1 cellular context compared by ENCODE assay signal in the genomic region with DNA sequence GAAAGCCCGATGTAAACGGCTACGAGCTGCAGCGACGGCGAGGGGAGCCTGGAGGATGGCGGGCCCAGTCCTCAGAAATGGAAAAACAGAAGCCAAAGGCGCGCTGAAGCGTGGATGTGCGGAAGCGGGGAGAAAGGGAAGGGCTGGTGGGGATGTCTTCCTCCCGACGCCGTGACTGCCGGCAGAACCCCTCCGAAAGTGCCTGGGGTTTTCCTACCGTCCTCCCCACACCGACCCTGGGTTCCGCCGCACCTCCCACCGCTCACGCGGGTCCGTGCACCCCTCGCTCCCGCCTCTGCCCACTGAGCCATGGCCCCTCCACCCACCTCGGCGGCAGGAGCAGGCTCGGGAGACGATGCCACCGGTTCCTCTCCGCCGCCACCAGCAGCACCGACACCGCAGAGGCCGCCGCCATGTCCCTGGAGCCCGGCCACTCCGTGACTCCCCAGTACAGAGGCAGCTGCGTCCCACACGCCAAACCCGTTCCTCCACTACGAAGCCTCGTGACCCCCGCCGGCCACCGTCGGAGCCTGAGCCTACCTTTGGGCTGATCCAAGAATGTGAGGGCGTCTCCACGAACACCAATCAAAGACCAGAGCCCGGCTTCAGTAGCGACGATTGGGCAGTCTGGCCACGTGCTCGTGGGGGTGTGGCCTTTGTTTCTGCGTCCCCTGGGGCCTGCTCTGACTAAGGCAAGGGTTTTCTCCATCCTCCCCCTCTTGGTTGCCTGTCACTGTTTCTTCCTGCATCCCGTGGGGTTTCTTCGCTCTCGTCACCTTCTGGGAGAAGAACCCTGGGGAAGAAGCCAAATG.
TF ChIP-seq lines count a peak whose summit lies in the region.

A gene (minus strand): TSS at position 471 of the 812 bp plus-strand sequence. CDS start 56 bp downstream, at position 415.

TF ChIP-seq in HepG2, 621 proteins besides CTCF, POLR2A, EP300 and RAD21 (continued from another document and continues in another):
- TF ChIP-seq NONO (IDR thresholded peaks at IDR 0.05), result no peak
- peak; percentile 87; the same call in 1 of the 2 replicates for TF ChIP-seq NONO (CRISPR knock-in tag; conservative IDR thresholded peaks at IDR 0.05)
- TF ChIP-seq TOE1 (CRISPR knock-in tag; IDR thresholded peaks at IDR 0.05), result no peak
- TF ChIP-seq, protein P1, sequence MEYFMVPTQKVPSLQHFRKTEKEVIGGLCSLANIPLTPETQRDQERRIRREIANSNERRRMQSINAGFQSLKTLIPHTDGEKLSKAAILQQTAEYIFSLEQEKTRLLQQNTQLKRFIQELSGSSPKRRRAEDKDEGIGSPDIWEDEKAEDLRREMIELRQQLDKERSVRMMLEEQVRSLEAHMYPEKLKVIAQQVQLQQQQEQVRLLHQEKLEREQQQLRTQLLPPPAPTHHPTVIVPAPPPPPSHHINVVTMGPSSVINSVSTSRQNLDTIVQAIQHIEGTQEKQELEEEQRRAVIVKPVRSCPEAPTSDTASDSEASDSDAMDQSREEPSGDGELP (IDR thresholded peaks at IDR 0.05; ENCODE audit: borderline replicate concordance, low read depth), result peak; percentile 49; the same call in 1 of the 2 replicates
- TF ChIP-seq, protein P2, sequence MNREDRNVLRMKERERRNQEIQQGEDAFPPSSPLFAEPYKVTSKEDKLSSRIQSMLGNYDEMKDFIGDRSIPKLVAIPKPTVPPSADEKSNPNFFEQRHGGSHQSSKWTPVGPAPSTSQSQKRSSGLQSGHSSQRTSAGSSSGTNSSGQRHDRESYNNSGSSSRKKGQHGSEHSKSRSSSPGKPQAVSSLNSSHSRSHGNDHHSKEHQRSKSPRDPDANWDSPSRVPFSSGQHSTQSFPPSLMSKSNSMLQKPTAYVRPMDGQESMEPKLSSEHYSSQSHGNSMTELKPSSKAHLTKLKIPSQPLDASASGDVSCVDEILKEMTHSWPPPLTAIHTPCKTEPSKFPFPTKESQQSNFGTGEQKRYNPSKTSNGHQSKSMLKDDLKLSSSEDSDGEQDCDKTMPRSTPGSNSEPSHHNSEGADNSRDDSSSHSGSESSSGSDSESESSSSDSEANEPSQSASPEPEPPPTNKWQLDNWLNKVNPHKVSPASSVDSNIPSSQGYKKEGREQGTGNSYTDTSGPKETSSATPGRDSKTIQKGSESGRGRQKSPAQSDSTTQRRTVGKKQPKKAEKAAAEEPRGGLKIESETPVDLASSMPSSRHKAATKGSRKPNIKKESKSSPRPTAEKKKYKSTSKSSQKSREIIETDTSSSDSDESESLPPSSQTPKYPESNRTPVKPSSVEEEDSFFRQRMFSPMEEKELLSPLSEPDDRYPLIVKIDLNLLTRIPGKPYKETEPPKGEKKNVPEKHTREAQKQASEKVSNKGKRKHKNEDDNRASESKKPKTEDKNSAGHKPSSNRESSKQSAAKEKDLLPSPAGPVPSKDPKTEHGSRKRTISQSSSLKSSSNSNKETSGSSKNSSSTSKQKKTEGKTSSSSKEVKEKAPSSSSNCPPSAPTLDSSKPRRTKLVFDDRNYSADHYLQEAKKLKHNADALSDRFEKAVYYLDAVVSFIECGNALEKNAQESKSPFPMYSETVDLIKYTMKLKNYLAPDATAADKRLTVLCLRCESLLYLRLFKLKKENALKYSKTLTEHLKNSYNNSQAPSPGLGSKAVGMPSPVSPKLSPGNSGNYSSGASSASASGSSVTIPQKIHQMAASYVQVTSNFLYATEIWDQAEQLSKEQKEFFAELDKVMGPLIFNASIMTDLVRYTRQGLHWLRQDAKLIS (CRISPR knock-in tag; IDR thresholded peaks at IDR 0.05), result no peak
- no peak for TF ChIP-seq ZNF749 (CRISPR knock-in tag; IDR thresholded peaks at IDR 0.05; ENCODE audit: borderline replicate concordance)
- TF ChIP-seq, protein P3, sequence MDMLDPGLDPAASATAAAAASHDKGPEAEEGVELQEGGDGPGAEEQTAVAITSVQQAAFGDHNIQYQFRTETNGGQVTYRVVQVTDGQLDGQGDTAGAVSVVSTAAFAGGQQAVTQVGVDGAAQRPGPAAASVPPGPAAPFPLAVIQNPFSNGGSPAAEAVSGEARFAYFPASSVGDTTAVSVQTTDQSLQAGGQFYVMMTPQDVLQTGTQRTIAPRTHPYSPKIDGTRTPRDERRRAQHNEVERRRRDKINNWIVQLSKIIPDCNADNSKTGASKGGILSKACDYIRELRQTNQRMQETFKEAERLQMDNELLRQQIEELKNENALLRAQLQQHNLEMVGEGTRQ (IDR thresholded peaks at IDR 0.05; ENCODE audit: low read depth, low read length), result peak; percentile 97
- TF ChIP-seq, protein P3 (CRISPR knock-in tag; IDR thresholded peaks at IDR 0.05; ENCODE audit: borderline replicate concordance), result peak; percentile 98; the same call in 1 of the 2 replicates
- TF ChIP-seq, protein P4, sequence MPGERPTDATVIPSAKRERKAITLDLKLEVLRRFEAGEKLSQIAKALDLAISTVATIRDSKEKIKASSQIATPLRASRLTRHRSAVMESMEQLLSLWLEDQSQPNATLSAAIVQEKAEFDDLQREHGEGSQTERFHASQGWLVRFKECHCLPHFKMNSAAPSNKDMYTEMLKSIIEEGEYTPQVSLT (CRISPR knock-in tag; IDR thresholded peaks at IDR 0.05; ENCODE audit: borderline replicate concordance, low read depth), result no peak
- TF ChIP-seq CHD4 (IDR thresholded peaks at IDR 0.05; ENCODE audit: borderline replicate concordance, low read length), result no peak
- TF ChIP-seq ZNF263 (CRISPR knock-in tag; IDR thresholded peaks at IDR 0.05), result peak; percentile 67
- TF ChIP-seq YY1 (IDR thresholded peaks at IDR 0.05; ENCODE audit: insufficient read depth, insufficient replicate concordance, low read depth, low read length), result peak; percentile 75
- peak; percentile 61 for TF ChIP-seq GATAD2A (CRISPR knock-in tag; IDR thresholded peaks at IDR 0.05)
- TF ChIP-seq, protein P5, sequence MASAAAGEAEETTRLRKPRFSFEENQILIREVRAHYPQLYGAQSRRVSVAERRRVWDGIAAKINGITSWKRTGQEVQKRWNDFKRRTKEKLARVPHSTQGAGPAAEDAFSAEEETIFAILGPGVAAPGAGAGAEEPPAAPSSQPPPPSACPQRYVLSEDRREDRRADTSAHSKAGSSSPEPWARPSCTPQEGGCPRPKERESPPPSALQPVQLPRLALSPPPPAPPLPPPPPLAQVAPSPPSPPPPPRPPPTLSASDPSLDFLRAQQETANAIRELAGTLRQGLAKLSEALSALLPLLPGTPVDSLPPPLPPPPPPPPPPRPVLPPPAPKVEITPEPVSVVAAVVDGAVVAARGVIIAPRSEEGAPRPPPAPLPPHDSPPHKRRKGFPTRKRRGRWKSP (CRISPR knock-in tag; IDR thresholded peaks at IDR 0.05), result peak; percentile 88
- TF ChIP-seq ATF7 (IDR thresholded peaks at IDR 0.05), result no peak
- peak; percentile 72 for TF ChIP-seq ATF7 (CRISPR knock-in tag; IDR thresholded peaks at IDR 0.05)
- peak; percentile 88 for TF ChIP-seq KMT2B (CRISPR knock-in tag; IDR thresholded peaks at IDR 0.05)
- TF ChIP-seq ETV5 (CRISPR knock-in tag; IDR thresholded peaks at IDR 0.05; ENCODE audit: borderline replicate concordance), result no peak; the same call in 1 of the 2 replicates
- TF ChIP-seq ZSCAN29 (CRISPR knock-in tag; conservative IDR thresholded peaks at IDR 0.05), result no peak; the same call in 1 of the 2 replicates
- TF ChIP-seq RFXAP (CRISPR knock-in tag; IDR thresholded peaks at IDR 0.05; ENCODE audit: borderline replicate concordance), result peak; percentile 95
- TF ChIP-seq, protein P6, sequence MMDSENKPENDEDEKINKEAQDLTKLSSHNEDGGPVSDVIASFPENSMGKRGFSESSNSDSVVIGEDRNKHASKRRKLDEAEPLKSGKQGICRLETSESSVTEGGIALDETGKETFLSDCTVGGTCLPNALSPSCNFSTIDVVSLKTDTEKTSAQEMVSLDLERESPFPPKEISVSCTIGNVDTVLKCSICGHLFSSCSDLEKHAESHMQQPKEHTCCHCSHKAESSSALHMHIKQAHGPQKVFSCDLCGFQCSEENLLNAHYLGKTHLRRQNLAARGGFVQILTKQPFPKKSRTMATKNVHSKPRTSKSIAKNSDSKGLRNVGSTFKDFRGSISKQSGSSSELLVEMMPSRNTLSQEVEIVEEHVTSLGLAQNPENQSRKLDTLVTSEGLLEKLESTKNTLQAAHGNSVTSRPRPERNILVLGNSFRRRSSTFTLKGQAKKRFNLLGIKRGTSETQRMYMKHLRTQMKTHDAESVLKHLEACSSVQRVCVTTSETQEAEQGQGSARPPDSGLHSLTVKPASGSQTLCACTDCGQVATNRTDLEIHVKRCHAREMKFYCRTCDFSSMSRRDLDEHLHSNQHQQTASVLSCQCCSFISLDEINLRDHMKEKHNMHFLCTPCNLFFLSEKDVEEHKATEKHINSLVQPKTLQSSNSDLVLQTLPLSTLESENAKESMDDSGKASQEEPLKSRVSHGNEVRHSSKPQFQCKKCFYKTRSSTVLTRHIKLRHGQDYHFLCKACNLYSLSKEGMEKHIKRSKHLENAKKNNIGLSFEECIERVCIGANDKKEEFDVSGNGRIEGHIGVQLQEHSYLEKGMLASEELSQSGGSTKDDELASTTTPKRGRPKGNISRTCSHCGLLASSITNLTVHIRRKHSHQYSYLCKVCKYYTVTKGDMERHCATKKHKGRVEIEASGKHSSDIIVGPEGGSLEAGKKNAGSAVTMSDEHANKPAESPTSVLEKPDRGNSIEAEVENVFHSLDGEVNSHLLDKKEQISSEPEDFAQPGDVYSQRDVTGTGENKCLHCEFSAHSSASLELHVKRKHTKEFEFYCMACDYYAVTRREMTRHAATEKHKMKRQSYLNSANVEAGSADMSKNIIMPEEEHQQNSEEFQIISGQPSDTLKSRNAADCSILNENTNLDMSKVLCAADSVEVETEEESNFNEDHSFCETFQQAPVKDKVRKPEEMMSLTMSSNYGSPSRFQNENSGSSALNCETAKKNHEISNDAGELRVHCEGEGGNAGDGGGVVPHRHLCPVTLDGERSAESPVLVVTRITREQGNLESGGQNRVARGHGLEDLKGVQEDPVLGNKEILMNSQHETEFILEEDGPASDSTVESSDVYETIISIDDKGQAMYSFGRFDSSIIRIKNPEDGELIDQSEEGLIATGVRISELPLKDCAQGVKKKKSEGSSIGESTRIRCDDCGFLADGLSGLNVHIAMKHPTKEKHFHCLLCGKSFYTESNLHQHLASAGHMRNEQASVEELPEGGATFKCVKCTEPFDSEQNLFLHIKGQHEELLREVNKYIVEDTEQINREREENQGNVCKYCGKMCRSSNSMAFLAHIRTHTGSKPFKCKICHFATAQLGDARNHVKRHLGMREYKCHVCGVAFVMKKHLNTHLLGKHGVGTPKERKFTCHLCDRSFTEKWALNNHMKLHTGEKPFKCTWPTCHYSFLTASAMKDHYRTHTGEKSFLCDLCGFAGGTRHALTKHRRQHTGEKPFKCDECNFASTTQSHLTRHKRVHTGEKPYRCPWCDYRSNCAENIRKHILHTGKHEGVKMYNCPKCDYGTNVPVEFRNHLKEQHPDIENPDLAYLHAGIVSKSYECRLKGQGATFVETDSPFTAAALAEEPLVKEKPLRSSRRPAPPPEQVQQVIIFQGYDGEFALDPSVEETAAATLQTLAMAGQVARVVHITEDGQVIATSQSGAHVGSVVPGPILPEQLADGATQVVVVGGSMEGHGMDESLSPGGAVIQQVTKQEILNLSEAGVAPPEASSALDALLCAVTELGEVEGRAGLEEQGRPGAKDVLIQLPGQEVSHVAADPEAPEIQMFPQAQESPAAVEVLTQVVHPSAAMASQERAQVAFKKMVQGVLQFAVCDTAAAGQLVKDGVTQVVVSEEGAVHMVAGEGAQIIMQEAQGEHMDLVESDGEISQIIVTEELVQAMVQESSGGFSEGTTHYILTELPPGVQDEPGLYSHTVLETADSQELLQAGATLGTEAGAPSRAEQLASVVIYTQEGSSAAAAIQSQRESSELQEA (CRISPR knock-in tag; IDR thresholded peaks at IDR 0.05; ENCODE audit: not compliant biosample characterization), result peak; percentile 85
- TF ChIP-seq ZNF234 (CRISPR knock-in tag; conservative IDR thresholded peaks at IDR 0.05), result no peak
- TF ChIP-seq NAIF1 (CRISPR knock-in tag; IDR thresholded peaks at IDR 0.05; ENCODE audit: borderline replicate concordance), result peak; percentile 43; the same call in 1 of the 2 replicates
- TF ChIP-seq NR3C1 (CRISPR knock-in tag; IDR thresholded peaks at IDR 0.05), result no peak
- TF ChIP-seq ZNF256 (CRISPR knock-in tag; conservative IDR thresholded peaks at IDR 0.05), result no peak
- TF ChIP-seq, protein P7, sequence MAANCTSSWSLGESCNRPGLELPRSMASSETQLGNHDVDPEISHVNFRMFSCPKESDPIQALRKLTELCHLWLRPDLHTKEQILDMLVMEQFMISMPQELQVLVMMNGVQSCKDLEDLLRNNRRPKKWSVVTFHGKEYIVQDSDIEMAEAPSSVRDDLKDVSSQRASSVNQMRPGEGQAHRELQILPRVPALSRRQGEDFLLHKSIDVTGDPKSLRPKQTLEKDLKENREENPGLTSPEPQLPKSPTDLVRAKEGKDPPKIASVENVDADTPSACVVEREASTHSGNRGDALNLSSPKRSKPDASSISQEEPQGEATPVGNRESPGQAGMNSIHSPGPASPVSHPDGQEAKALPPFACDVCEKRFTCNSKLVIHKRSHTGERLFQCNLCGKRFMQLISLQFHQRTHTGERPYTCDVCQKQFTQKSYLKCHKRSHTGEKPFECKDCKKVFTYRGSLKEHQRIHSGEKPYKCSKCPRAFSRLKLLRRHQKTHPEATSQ (CRISPR knock-in tag; IDR thresholded peaks at IDR 0.05; ENCODE audit: borderline replicate concordance), result peak; percentile 74; the same call in 1 of the 2 replicates
- TF ChIP-seq ZFP36L2 (CRISPR knock-in tag; IDR thresholded peaks at IDR 0.05), result no peak
- no peak for TF ChIP-seq SNRNP70 (IDR thresholded peaks at IDR 0.05; ENCODE audit: low read depth, low read length)
- TF ChIP-seq ZNF776 (CRISPR knock-in tag; IDR thresholded peaks at IDR 0.05), result 0 out of 2 replicates have a peak, but pooled peaks have one; percentile 62
